16 cellular contexts compared by ENCODE assay signal in genomic region chr2:98376301-98376945, GRCh38. TPM values are rescaled to one million over a fixed set of nuclear protein-coding genes. Genes with fewer than 3 reads are reported as not detected.
"Had no signal": no experiment of that assay in that cellular context is flagged by ENCODE, and none has a peak within 500 bp of the region (broad histone marks: within the 10 kb centered on the region; RNA-seq: fewer than 3 reads in every experiment).

No MANE protein-coding gene starts in this region.

- DNase-seq: activated CD4-positive, alpha-beta T cell treated with anti-CD3 and anti-CD28 coated beads, Interleukin-2, amount 10 ng/mL, durations not matched to agents 24 days and 14 days; activated CD4-positive, CD25-positive, alpha-beta regulatory T cell; activated naive CD8-positive, alpha-beta T cell treated with anti-CD3 and anti-CD28 coated beads for 36 hours; amygdala; cerebellar nuclear complex; effector memory CD8-positive, alpha-beta T cell; foreskin keratinocyte; left colon; mammary epithelial cell; naive thymus-derived CD4-positive, alpha-beta T cell; occipital lobe; right lobe of liver; stimulated activated naive CD8-positive, alpha-beta T cell treated with anti-CD3 and anti-CD28 coated beads, Interleukin-15, Interleukin-2, amounts not matched to agents 100 U/mL and 50 U/mL, for 24 hours; T-helper 2 cell had no signal

- H3K9me3 Mint-ChIP-seq: activated CD4-positive, alpha-beta T cell treated with anti-CD3 and anti-CD28 coated beads, Interleukin-2, amount 10 ng/mL, durations not matched to agents 24 days and 14 days; activated naive CD8-positive, alpha-beta T cell treated with anti-CD3 and anti-CD28 coated beads for 36 hours; dendritic cell treated with granulocyte-macrophage colony-stimulating factor and Interleukin-4, amounts not matched to agents 40 ng/mL and 50 ng/mL, for 4 days; effector memory CD8-positive, alpha-beta T cell; naive thymus-derived CD4-positive, alpha-beta T cell had no signal

- H3K4me1 Mint-ChIP-seq: activated CD4-positive, alpha-beta T cell treated with anti-CD3 and anti-CD28 coated beads, Interleukin-2, amount 10 ng/mL, durations not matched to agents 24 days and 14 days had no signal

- H3K36me3 Mint-ChIP-seq: activated naive CD8-positive, alpha-beta T cell treated with anti-CD3 and anti-CD28 coated beads for 36 hours; naive thymus-derived CD4-positive, alpha-beta T cell had no signal

- H3K4me3 Mint-ChIP-seq: activated CD4-positive, alpha-beta T cell treated with anti-CD3 and anti-CD28 coated beads, Interleukin-2, amount 10 ng/mL, durations not matched to agents 24 days and 14 days; activated naive CD8-positive, alpha-beta T cell treated with anti-CD3 and anti-CD28 coated beads for 36 hours; dendritic cell treated with granulocyte-macrophage colony-stimulating factor and Interleukin-4, amounts not matched to agents 40 ng/mL and 50 ng/mL, for 4 days; effector memory CD8-positive, alpha-beta T cell; naive thymus-derived CD4-positive, alpha-beta T cell had no signal

- H3K27ac Mint-ChIP-seq: activated CD4-positive, alpha-beta T cell treated with anti-CD3 and anti-CD28 coated beads, Interleukin-2, amount 10 ng/mL, durations not matched to agents 24 days and 14 days; activated naive CD8-positive, alpha-beta T cell treated with anti-CD3 and anti-CD28 coated beads for 36 hours; dendritic cell treated with granulocyte-macrophage colony-stimulating factor and Interleukin-4, amounts not matched to agents 40 ng/mL and 50 ng/mL, for 4 days; effector memory CD8-positive, alpha-beta T cell; naive thymus-derived CD4-positive, alpha-beta T cell had no signal

- ATAC-seq: effector memory CD8-positive, alpha-beta T cell; foreskin keratinocyte; left colon; naive thymus-derived CD4-positive, alpha-beta T cell; right lobe of liver; stimulated activated naive CD8-positive, alpha-beta T cell treated with anti-CD3 and anti-CD28 coated beads, Interleukin-15, Interleukin-2, amounts not matched to agents 100 U/mL and 50 U/mL, for 24 hours had no signal

RNA-seq across cellular contexts. Expression of gene CNGA3, which starts 30.2 kb away (rescaled TPM):
- total RNA-seq: activated CD4-positive, alpha-beta T cell treated with anti-CD3 and anti-CD28 coated beads, Interleukin-2, amount 10 ng/mL, durations not matched to agents 24 days and 14 days; activated naive CD8-positive, alpha-beta T cell treated with anti-CD3 and anti-CD28 coated beads for 36 hours; foreskin keratinocyte; mammary epithelial cell; mononuclear cell; naive thymus-derived CD4-positive, alpha-beta T cell; right lobe of liver had no signal
